Comparison of ENCODE assay signal across 16 cellular contexts in the genomic region with DNA sequence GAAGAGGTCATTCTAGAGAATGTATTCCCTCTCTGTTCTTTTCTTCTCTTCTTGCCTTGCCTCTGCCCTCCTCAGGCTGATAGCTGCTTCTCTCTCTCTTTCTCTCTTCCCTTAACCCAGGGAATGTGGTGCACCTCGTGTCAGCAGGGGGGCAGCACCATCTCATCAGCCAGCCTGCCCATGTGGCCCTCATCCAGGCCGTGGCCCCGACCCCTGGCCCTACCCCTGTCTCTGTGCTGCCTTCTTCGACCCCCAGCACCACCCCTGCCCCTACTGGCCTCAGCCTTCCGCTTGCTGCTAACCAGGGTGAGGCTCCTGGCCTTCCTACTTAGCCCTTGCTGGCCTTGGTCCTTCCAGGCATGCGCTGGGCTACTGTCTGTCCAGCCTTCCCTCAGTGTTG. TPM values are rescaled to one million over a fixed set of nuclear protein-coding genes. Genes with fewer than 3 reads are reported as not detected.
A peak's percentile ranks its signal among the peaks of the same experiment; 100 is the strongest.
DNase-seq lines count a peak whose midpoint lies in the region; ATAC-seq and TF ChIP-seq lines count a peak whose summit lies in the region.
"Had no signal": no experiment of that assay in that cellular context is flagged by ENCODE, and none has a peak within 500 bp of the region (broad histone marks: within the 10 kb centered on the region; RNA-seq: fewer than 3 reads in every experiment).

No MANE protein-coding gene starts in this region.

- no peaks in the 10 kb centered on the region for H3K9me3 Mint-ChIP-seq in activated naive CD4-positive, alpha-beta T cell treated with anti-CD3 and anti-CD28 coated beads, Interleukin-2, amount 50 U/mL, for 24 hours
- H3K9me3 Mint-ChIP-seq in stimulated activated effector memory CD8-positive, alpha-beta T cell treated with anti-CD3 and anti-CD28 coated beads, Interleukin-12 subunit alpha, Interleukin-12 subunit beta, amount 100 ng/mL, for 72 hours, result no peaks in the 10 kb centered on the region

- intact Hi-C loops in PC-9 (cut with micrococcal nuclease; ENCODE audit: unreplicated experiment), result no loop called here
- intact Hi-C loops in A673 (cut with micrococcal nuclease; ENCODE audit: unreplicated experiment), result no loop called here

- H3K27me3 ChIP-seq in PC-9 (ENCODE audit: insufficient read depth, low read depth), result no peaks in the 10 kb centered on the region
- H3K27me3 ChIP-seq in A673 (replicated peaks; ENCODE audit: insufficient read depth, low read depth, low read length, poor library complexity), result no peaks in the 10 kb centered on the region
- H3K27me3 ChIP-seq: pancreas, testis had no signal

- H3K27ac Mint-ChIP-seq in activated naive CD4-positive, alpha-beta T cell treated with anti-CD3 and anti-CD28 coated beads, Interleukin-2, amount 50 U/mL, for 24 hours, result peak overlapping the region; percentile 80
- peak overlapping the region; percentile 84 for H3K27ac Mint-ChIP-seq in stimulated activated effector memory CD8-positive, alpha-beta T cell treated with anti-CD3 and anti-CD28 coated beads, Interleukin-12 subunit alpha, Interleukin-12 subunit beta, amount 100 ng/mL, for 72 hours

- H4K20me1 ChIP-seq in PC-9 (ENCODE audit: insufficient read depth), result peaks cover 48% of the 10 kb centered on the region; the same call in 1 of the 2 replicates

- POLR2A ChIA-PET in PC-9 (lab: Charles Lee; ENCODE audit: unreplicated experiment) (no interaction called here), A673 (lab: Charles Lee; ENCODE audit: low non-redundant PET) (no interaction called here)

- CTCF ChIA-PET in PC-9 (lab: Charles Lee) (no interaction called here), A673 (lab: Charles Lee) (no interaction called here)

- H3K9me2 ChIP-seq in PC-9 (ENCODE audit: insufficient read depth), result no peaks in the 10 kb centered on the region

- no peak overlapping the region for H2AFZ ChIP-seq in PC-9

- H3K4me3 Mint-ChIP-seq in activated naive CD4-positive, alpha-beta T cell treated with anti-CD3 and anti-CD28 coated beads, Interleukin-2, amount 50 U/mL, for 24 hours, result no peak overlapping the region
- H3K4me3 Mint-ChIP-seq in stimulated activated effector memory CD8-positive, alpha-beta T cell treated with anti-CD3 and anti-CD28 coated beads, Interleukin-12 subunit alpha, Interleukin-12 subunit beta, amount 100 ng/mL, for 72 hours, result no peak overlapping the region

- no peak for DNase-seq in activated naive CD4-positive, alpha-beta T cell treated with anti-CD3 and anti-CD28 coated beads, Interleukin-2, amount 50 U/mL, for 16 hours
- DNase-seq in PC-9 (no peak), iPS-NIHi11 (ENCODE audit: low spot score) (peak; percentile 37), A673 (ENCODE audit: low spot score) (no peak), GM20000 (ENCODE audit: low spot score) (no peak), EL (no peak)
- DNase-seq in stimulated activated effector memory CD8-positive, alpha-beta T cell treated with anti-CD3 and anti-CD28 coated beads, Interleukin-12 subunit alpha, Interleukin-12 subunit beta, amount 100 ng/mL, for 72 hours (ENCODE audit: low spot score in 2 of 2), result no peak
- DNase-seq: cortex of kidney; DMS 273 treated with DMSO at 0.1 percent for 48 hours; mesendoderm; NCI-H1092 treated with DMSO at 0.1 percent for 48 hours; NCI-H226; stimulated activated CD4-positive, alpha-beta T cell treated with anti-CD3 and anti-CD28 coated beads, Interleukin-15, amount 100 ng/mL, for 24 hours; testis had no signal

- peaks cover 32% of the 10 kb centered on the region for H3K79me2 ChIP-seq in PC-9 (ENCODE audit: low read depth)

- no peak for ATAC-seq in stimulated activated effector memory CD8-positive, alpha-beta T cell treated with anti-CD3 and anti-CD28 coated beads, Interleukin-12 subunit alpha, Interleukin-12 subunit beta, amount 100 ng/mL, for 72 hours

- H3K9me3 ChIP-seq in PC-9 (ENCODE audit: insufficient read depth, low read depth) (no peaks in the 10 kb centered on the region), A673 (ENCODE audit: low read depth, low read length, poor library complexity, severe bottlenecking) (no peaks in the 10 kb centered on the region)
- H3K9me3 ChIP-seq: pancreas, testis had no signal

- peaks cover 29% of the 10 kb centered on the region for H3K36me3 Mint-ChIP-seq in activated naive CD4-positive, alpha-beta T cell treated with anti-CD3 and anti-CD28 coated beads, Interleukin-2, amount 50 U/mL, for 24 hours
- H3K36me3 Mint-ChIP-seq in stimulated activated effector memory CD8-positive, alpha-beta T cell treated with anti-CD3 and anti-CD28 coated beads, Interleukin-12 subunit alpha, Interleukin-12 subunit beta, amount 100 ng/mL, for 72 hours, result peaks cover 100% of the 10 kb centered on the region

- BruUV-seq in PC-9 (replicated peaks; lab: Mats Ljungman, UMichigan), result no TSS peak
- no TSS peak for BruUV-seq in A673 (replicated peaks; lab: Mats Ljungman, UMichigan)

- no peaks in the 10 kb centered on the region for H3K27me3 Mint-ChIP-seq in activated naive CD4-positive, alpha-beta T cell treated with anti-CD3 and anti-CD28 coated beads, Interleukin-2, amount 50 U/mL, for 24 hours

- H3F3A ChIP-seq in PC-9 (ENCODE audit: insufficient read depth, low read depth), result peaks cover 30% of the 10 kb centered on the region; the same call in 1 of the 2 replicates

- H3K4me1 ChIP-seq in PC-9 (replicated peaks; ENCODE audit: insufficient read depth) (0 out of 2 replicates have a peak, but pooled peaks cover 5% of the 10 kb centered on the region), A673 (ENCODE audit: insufficient read depth, low read length, poor library complexity, severe bottlenecking) (no peaks in the 10 kb centered on the region)

- H3K4me2 ChIP-seq in PC-9, result no peak overlapping the region

- TF ChIP-seq CTCF in PC-9 (conservative IDR thresholded peaks at IDR 0.05) (peak; percentile 29; the same call in 1 of the 2 replicates), A673 (conservative IDR thresholded peaks at IDR 0.05; ENCODE audit: low read depth, low read length) (no peak), GM20000 (IDR thresholded peaks at IDR 0.05; ENCODE audit: extremely low read depth, missing control alignments) (no peak)

- H3K4me1 Mint-ChIP-seq in activated naive CD4-positive, alpha-beta T cell treated with anti-CD3 and anti-CD28 coated beads, Interleukin-2, amount 50 U/mL, for 24 hours, result no peaks in the 10 kb centered on the region
- H3K4me1 Mint-ChIP-seq in stimulated activated effector memory CD8-positive, alpha-beta T cell treated with anti-CD3 and anti-CD28 coated beads, Interleukin-12 subunit alpha, Interleukin-12 subunit beta, amount 100 ng/mL, for 72 hours, result peaks cover 26% of the 10 kb centered on the region

- H3K4me3 ChIP-seq in PC-9, result no peak overlapping the region
- no peak overlapping the region for H3K4me3 ChIP-seq in A673 (ENCODE audit: low read depth, low read length, poor library complexity, severe bottlenecking)
- H3K4me3 ChIP-seq: pancreas, testis had no signal

- H3K36me3 ChIP-seq in PC-9 (ENCODE audit: low read depth) (peaks cover 54% of the 10 kb centered on the region), A673 (ENCODE audit: insufficient read depth, low read length, poor library complexity, severe bottlenecking) (peaks cover 79% of the 10 kb centered on the region)

- H3K27ac ChIP-seq in PC-9 (no peak overlapping the region), A673 (ENCODE audit: low read depth, low read length, poor library complexity, severe bottlenecking) (no peak overlapping the region)
- H3K27ac ChIP-seq: pancreas, testis had no signal

RNA-seq across cellular contexts. Expression of a gene that starts 23.5 kb away (rescaled TPM):
- 92.0 and 116 TPM in 2 replicates for total RNA-seq in PC-9 (2021)
- total RNA-seq in A673 (2021), result 86.2 and 104 TPM in 2 replicates

RNA-seq across cellular contexts. Expression of a gene that starts 25.8 kb away (rescaled TPM):
- total RNA-seq in PC-9 (2021), result 66.1 and 67.3 TPM in 2 replicates
- 35.3 and 37.8 TPM in 2 replicates for total RNA-seq in A673 (2021)

RNA-seq across cellular contexts. Expression of a gene that starts 39.4 kb away (rescaled TPM):
- total RNA-seq in PC-9 (2021) (17.9 and 19.9 TPM in 2 replicates), A673 (2021) (11.7 and 14.1 TPM in 2 replicates)

RNA-seq across cellular contexts. Expression of a gene that starts 39.7 kb away (rescaled TPM):
- 149 and 178 TPM in 2 replicates for total RNA-seq in PC-9 (2021)
- 132 and 145 TPM in 2 replicates for total RNA-seq in A673 (2021)
